Comparison of ENCODE assay signal across 36 cellular contexts in genomic region chr1:75730432-75730831, GRCh38.
"Had no signal": no experiment of that assay in that cellular context is flagged by ENCODE, and none has a peak within 500 bp of the region (broad histone marks: within the 10 kb centered on the region; RNA-seq: fewer than 3 reads in every experiment).

No MANE protein-coding gene starts in this region.

- H3K27ac Mint-ChIP-seq: activated CD4-positive, alpha-beta memory T cell treated with anti-CD3 and anti-CD28 coated beads for 36 hours; activated CD4-positive, alpha-beta T cell treated with anti-CD3 and anti-CD28 coated beads for 36 hours; activated CD4-positive, alpha-beta T cell treated with anti-CD3 and anti-CD28 coated beads, Interleukin-2, amount 10 ng/mL, durations not matched to agents 24 days and 14 days; activated CD8-positive, alpha-beta memory T cell treated with anti-CD3 and anti-CD28 coated beads, Interleukin-2, amount 10 ng/mL, durations not matched to agents 7 days and 5 days; activated CD8-positive, alpha-beta T cell treated with anti-CD3 and anti-CD28 coated beads, Interleukin-2, amount 10 ng/mL, durations not matched to agents 7 days and 5 days; activated naive CD4-positive, alpha-beta T cell treated with anti-CD3 and anti-CD28 coated beads for 36 hours; activated naive CD4-positive, alpha-beta T cell treated with anti-CD3 and anti-CD28 coated beads, Interleukin-2, amount 50 U/mL, for 24 hours; activated naive CD8-positive, alpha-beta T cell treated with anti-CD3 and anti-CD28 coated beads for 36 hours; activated naive CD8-positive, alpha-beta T cell treated with anti-CD3 and anti-CD28 coated beads, Interleukin-2, amount 50 U/mL, for 24 hours; activated T-helper 1 cell treated with anti-CD3 and anti-CD28 coated beads, Interleukin-12 subunit alpha, Interleukin-12 subunit beta, Interleukin-2, Interleukin-4 antibody, amounts not matched to agents 30 ng/mL and 10 ng/mL and 1 ng/mL, durations not matched to agents 14 hours and 24 hours and 36 hours; activated T-helper 2 cell treated with anti-CD3 and anti-CD28 coated beads, Interferon-gamma antibody, Interleukin-2, Interleukin-4, amounts not matched to agents 10 μg/mL and 5 μg/mL and 100 μg/mL, durations not matched to agents 14 hours and 24 hours and 36 hours; T-helper 17 cell; T-helper 2 cell treated with Interferon-gamma antibody and Interleukin-4, amounts not matched to agents 5 μg/mL and 100 μg/mL, for 36 hours had no signal

- H3K4me3 Mint-ChIP-seq: activated CD4-positive, alpha-beta memory T cell treated with anti-CD3 and anti-CD28 coated beads for 36 hours; activated CD4-positive, alpha-beta T cell treated with anti-CD3 and anti-CD28 coated beads for 36 hours; activated CD4-positive, alpha-beta T cell treated with anti-CD3 and anti-CD28 coated beads, Interleukin-2, amount 10 ng/mL, durations not matched to agents 24 days and 14 days; activated CD8-positive, alpha-beta memory T cell treated with anti-CD3 and anti-CD28 coated beads, Interleukin-2, amount 10 ng/mL, durations not matched to agents 7 days and 5 days; activated CD8-positive, alpha-beta T cell treated with anti-CD3 and anti-CD28 coated beads, Interleukin-2, amount 10 ng/mL, durations not matched to agents 7 days and 5 days; activated naive CD4-positive, alpha-beta T cell treated with anti-CD3 and anti-CD28 coated beads for 36 hours; activated naive CD4-positive, alpha-beta T cell treated with anti-CD3 and anti-CD28 coated beads, Interleukin-2, amount 50 U/mL, for 24 hours; activated naive CD8-positive, alpha-beta T cell treated with anti-CD3 and anti-CD28 coated beads for 36 hours; activated naive CD8-positive, alpha-beta T cell treated with anti-CD3 and anti-CD28 coated beads, Interleukin-2, amount 50 U/mL, for 24 hours; activated T-helper 1 cell treated with anti-CD3 and anti-CD28 coated beads, Interleukin-12 subunit alpha, Interleukin-12 subunit beta, Interleukin-2, Interleukin-4 antibody, amounts not matched to agents 30 ng/mL and 10 ng/mL and 1 ng/mL, durations not matched to agents 14 hours and 24 hours and 36 hours; T-helper 17 cell; T-helper 2 cell treated with Interferon-gamma antibody and Interleukin-4, amounts not matched to agents 5 μg/mL and 100 μg/mL, for 36 hours had no signal

- H3K9me3 Mint-ChIP-seq: activated CD4-positive, alpha-beta memory T cell treated with anti-CD3 and anti-CD28 coated beads for 36 hours; activated CD4-positive, alpha-beta T cell treated with anti-CD3 and anti-CD28 coated beads, Interleukin-2, amount 10 ng/mL, durations not matched to agents 24 days and 14 days; activated naive CD4-positive, alpha-beta T cell treated with anti-CD3 and anti-CD28 coated beads for 36 hours; activated naive CD4-positive, alpha-beta T cell treated with anti-CD3 and anti-CD28 coated beads, Interleukin-2, amount 50 U/mL, for 24 hours; activated naive CD8-positive, alpha-beta T cell treated with anti-CD3 and anti-CD28 coated beads for 36 hours; activated naive CD8-positive, alpha-beta T cell treated with anti-CD3 and anti-CD28 coated beads, Interleukin-2, amount 50 U/mL, for 24 hours; activated T-helper 1 cell treated with anti-CD3 and anti-CD28 coated beads, Interleukin-12 subunit alpha, Interleukin-12 subunit beta, Interleukin-2, Interleukin-4 antibody, amounts not matched to agents 30 ng/mL and 10 ng/mL and 1 ng/mL, durations not matched to agents 14 hours and 24 hours and 36 hours; activated T-helper 2 cell treated with anti-CD3 and anti-CD28 coated beads, Interferon-gamma antibody, Interleukin-2, Interleukin-4, amounts not matched to agents 10 μg/mL and 5 μg/mL and 100 μg/mL, durations not matched to agents 14 hours and 24 hours and 36 hours; T-helper 2 cell treated with Interferon-gamma antibody and Interleukin-4, amounts not matched to agents 5 μg/mL and 100 μg/mL, for 36 hours had no signal

- H3K27ac ChIP-seq: adrenal gland, body of pancreas, epithelial cell of prostate, esophagus squamous epithelium, gastroesophageal sphincter, WERI-Rb-1 had no signal

- FAIRE-seq: colon, endometrium, endothelial cell of umbilical vein had no signal

- H3K9me3 ChIP-seq: adrenal gland, body of pancreas, esophagus squamous epithelium, gastroesophageal sphincter had no signal

- H3K27me3 Mint-ChIP-seq: activated CD4-positive, alpha-beta memory T cell treated with anti-CD3 and anti-CD28 coated beads for 36 hours; activated CD4-positive, alpha-beta T cell treated with anti-CD3 and anti-CD28 coated beads for 36 hours; activated CD4-positive, alpha-beta T cell treated with anti-CD3 and anti-CD28 coated beads, Interleukin-2, amount 10 ng/mL, durations not matched to agents 24 days and 14 days; activated CD8-positive, alpha-beta memory T cell treated with anti-CD3 and anti-CD28 coated beads, Interleukin-2, amount 10 ng/mL, durations not matched to agents 7 days and 5 days; activated naive CD4-positive, alpha-beta T cell treated with anti-CD3 and anti-CD28 coated beads, Interleukin-2, amount 50 U/mL, for 24 hours; activated naive CD8-positive, alpha-beta T cell treated with anti-CD3 and anti-CD28 coated beads for 36 hours; activated naive CD8-positive, alpha-beta T cell treated with anti-CD3 and anti-CD28 coated beads, Interleukin-2, amount 50 U/mL, for 24 hours; T-helper 17 cell had no signal

- ATAC-seq: activated CD4-positive, alpha-beta T cell treated with anti-CD3 and anti-CD28 coated beads for 36 hours; activated CD8-positive, alpha-beta memory T cell treated with anti-CD3 and anti-CD28 coated beads, Interleukin-2, amount 10 ng/mL, durations not matched to agents 7 days and 5 days; activated CD8-positive, alpha-beta T cell treated with anti-CD3 and anti-CD28 coated beads, Interleukin-2, amount 10 ng/mL, durations not matched to agents 7 days and 5 days; activated naive CD8-positive, alpha-beta T cell treated with anti-CD3 and anti-CD28 coated beads, Interleukin-2, amount 50 U/mL, for 24 hours; body of pancreas; gastroesophageal sphincter; T-helper 17 cell had no signal

- H3K4me3 ChIP-seq: adrenal gland, body of pancreas, esophagus squamous epithelium, gastroesophageal sphincter had no signal

- DNase-seq: activated CD4-positive, alpha-beta memory T cell treated with anti-CD3 and anti-CD28 coated beads for 36 hours; activated CD4-positive, alpha-beta T cell treated with anti-CD3 and anti-CD28 coated beads for 36 hours; activated CD4-positive, alpha-beta T cell treated with anti-CD3 and anti-CD28 coated beads, Interleukin-2, amount 10 ng/mL, durations not matched to agents 24 days and 14 days; activated CD4-positive, CD25-positive, alpha-beta regulatory T cell; activated CD4-positive, CD25-positive, alpha-beta regulatory T cell treated with anti-CD3 and anti-CD28 coated beads, Interleukin-2, amount 50 U/mL, for 72 hours; activated CD8-positive, alpha-beta memory T cell treated with anti-CD3 and anti-CD28 coated beads, Interleukin-2, amount 10 ng/mL, durations not matched to agents 7 days and 5 days; activated CD8-positive, alpha-beta memory T cell treated with anti-CD3 and anti-CD28 coated beads, Interleukin-2, amount 50 U/mL, for 4 hours; activated CD8-positive, alpha-beta T cell treated with anti-CD3 and anti-CD28 coated beads, Interleukin-2, amount 10 ng/mL, durations not matched to agents 7 days and 5 days; activated effector memory CD4-positive, alpha-beta T cell treated with anti-CD3 and anti-CD28 coated beads, Interleukin-2, amount 50 U/mL, for 16 hours; activated naive CD4-positive, alpha-beta T cell treated with anti-CD3 and anti-CD28 coated beads for 36 hours; activated naive CD8-positive, alpha-beta T cell treated with anti-CD3 and anti-CD28 coated beads for 36 hours; activated naive CD8-positive, alpha-beta T cell treated with anti-CD3 and anti-CD28 coated beads, Interleukin-2, amount 50 U/mL, for 24 hours; activated T-cell treated with anti-CD3 and anti-CD28 coated beads, Interleukin-2, amount 50 U/mL, for 1 hour; activated T-cell treated with anti-CD3 and anti-CD28 coated beads, Interleukin-2, amount 50 U/mL, for 48 hours; adrenal gland; amygdala; aorta; body of pancreas; caudate nucleus; cortex of kidney; effector CD8-positive, alpha-beta T cell; esophagus squamous epithelium; foreskin melanocyte; T-helper 1 cell; T-helper 17 cell; T1000; WERI-Rb-1 had no signal

- H3K27me3 ChIP-seq: adrenal gland, body of pancreas, esophagus squamous epithelium, gastroesophageal sphincter had no signal
